ENCODE assay signal across 9 cellular contexts in the genomic region with DNA sequence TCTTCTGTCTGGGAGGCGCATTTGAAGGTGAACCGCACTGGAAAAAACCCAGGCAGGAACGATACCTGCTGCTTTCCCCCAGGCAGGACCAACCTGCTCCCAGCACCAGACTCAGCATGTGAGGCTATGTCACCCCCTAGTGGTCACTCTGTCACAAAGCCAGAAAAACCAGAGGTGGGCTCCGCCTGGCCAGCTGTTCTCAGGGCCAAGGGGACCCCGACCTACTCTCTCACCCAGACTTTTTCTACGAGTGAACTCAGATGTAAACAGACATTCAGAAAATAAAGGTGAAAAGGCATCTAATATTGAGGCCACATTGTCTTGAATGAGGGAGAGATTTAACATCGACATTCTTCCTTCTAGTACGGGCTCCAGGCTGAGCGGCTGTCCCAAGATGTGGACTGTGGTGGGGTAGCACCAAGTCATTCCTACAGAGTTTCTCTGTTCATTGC.
DNase-seq lines count a peak whose midpoint lies in the region; ATAC-seq and TF ChIP-seq lines count a peak whose summit lies in the region.
"Had no signal": no experiment of that assay in that cellular context is flagged by ENCODE, and none has a peak within 500 bp of the region (broad histone marks: within the 10 kb centered on the region; RNA-seq: fewer than 3 reads in every experiment).

No MANE protein-coding gene starts in this region.

- no peak overlapping the region for H3K27ac Mint-ChIP-seq in activated CD4-positive, alpha-beta T cell treated with anti-CD3 and anti-CD28 coated beads for 36 hours
- H3K27ac Mint-ChIP-seq: IgD-negative memory B cell had no signal

- H3K27ac ChIP-seq in GM23248: no peak overlapping the region
- no peak overlapping the region for H3K27ac ChIP-seq in coronary artery
- H3K27ac ChIP-seq in liver (ENCODE audit: low read depth in 1 of 2, low read length in 2 of 2): no peak overlapping the region

- H3K36me3 ChIP-seq in GM23248 (ENCODE audit: low read depth) (no peaks in the 10 kb centered on the region), liver (ENCODE audit: control insufficient read depth in 4 of 4, insufficient read depth in 3 of 4, low read depth in 1 of 4, low read length in 3 of 4) (no peaks in the 10 kb centered on the region)

- no peaks in the 10 kb centered on the region for H3K9me2 ChIP-seq in GM23248 (ENCODE audit: insufficient read depth)

- POLR2A ChIA-PET in activated CD4-positive, alpha-beta T cell treated with anti-CD3 and anti-CD28 coated beads for 36 hours (lab: Charles Lee): interaction anchor here (0.5 kb wide), 1 partner anchor 383 kb away, joined by 3 read pairs; no protein-coding TSS in a partner anchor

- H2AFZ ChIP-seq in GM23248: no peak overlapping the region

- H4K20me1 ChIP-seq in GM23248 (ENCODE audit: insufficient read depth): no peaks in the 10 kb centered on the region

- H3K79me2 ChIP-seq in GM23248 (ENCODE audit: insufficient read depth): no peaks in the 10 kb centered on the region

- no peaks in the 10 kb centered on the region for H3K27me3 Mint-ChIP-seq in activated CD4-positive, alpha-beta T cell treated with anti-CD3 and anti-CD28 coated beads for 36 hours
- H3K27me3 Mint-ChIP-seq: IgD-negative memory B cell had no signal

- TF ChIP-seq CTCF in coronary artery (IDR thresholded peaks at IDR 0.05) (peak; percentile 91), liver (IDR thresholded peaks at IDR 0.05; ENCODE audit: low read depth, low read length, missing input control) (peak; percentile 64)

- H3K4me3 Mint-ChIP-seq in activated CD4-positive, alpha-beta T cell treated with anti-CD3 and anti-CD28 coated beads for 36 hours: no peak overlapping the region

- no peak overlapping the region for H3K4me3 ChIP-seq in GM23248
- H3K4me3 ChIP-seq in coronary artery: no peak overlapping the region
- no peak overlapping the region for H3K4me3 ChIP-seq in liver (ENCODE audit: low read depth in 1 of 3, low read length in 3 of 3)

- peaks cover 3% of the 10 kb centered on the region for H3K27me3 ChIP-seq in GM23248 (replicated peaks; ENCODE audit: insufficient read depth)
- no peaks in the 10 kb centered on the region for H3K27me3 ChIP-seq in liver (ENCODE audit: control insufficient read depth in 4 of 4, insufficient read depth in 4 of 4, low read length in 3 of 4)

- H3F3A ChIP-seq in GM23248 (ENCODE audit: insufficient read depth): no peaks in the 10 kb centered on the region; the same call in 1 of the 2 replicates

- DNase-seq in COLO829 (ENCODE audit: low spot score): peak; percentile 25
- peak; percentile 75 for DNase-seq in GM23248
- peak; percentile 50 for DNase-seq in NCI-H2107 (lab: John Stamatoyannopoulos, UW)
- DNase-seq in activated CD4-positive, alpha-beta T cell treated with anti-CD3 and anti-CD28 coated beads for 36 hours: peak; percentile 75
- no peak for DNase-seq in coronary artery (ENCODE audit: low spot score)
- peak; percentile 12 to 28 for DNase-seq in stimulated activated CD8-positive, alpha-beta memory T cell treated with anti-CD3 and anti-CD28 coated beads, Interleukin-4, amount 100 ng/mL, for 4 hours (ENCODE audit: low read depth in 2 of 2, low spot score in 1 of 2)

- H3K4me1 ChIP-seq in GM23248 (ENCODE audit: insufficient read depth) (peaks cover 20% of the 10 kb centered on the region), liver (ENCODE audit: control insufficient read depth in 4 of 4, insufficient read depth in 4 of 4, low read length in 3 of 4) (peaks cover 0 to 14% (median 5%) of the 10 kb centered on the region in 4 donors)

- no peak overlapping the region for H3K4me2 ChIP-seq in GM23248 (ENCODE audit: unreplicated experiment)

- H3K9me3 Mint-ChIP-seq in activated CD4-positive, alpha-beta T cell treated with anti-CD3 and anti-CD28 coated beads for 36 hours (ENCODE audit: low read depth): no peaks in the 10 kb centered on the region
- H3K9me3 Mint-ChIP-seq: IgD-negative memory B cell had no signal

- H3K4me1 Mint-ChIP-seq in activated CD4-positive, alpha-beta T cell treated with anti-CD3 and anti-CD28 coated beads for 36 hours: peaks cover 25% of the 10 kb centered on the region

- intact Hi-C loops in activated CD4-positive, alpha-beta T cell treated with anti-CD3 and anti-CD28 coated beads for 36 hours (cut with DNase I, micrococcal nuclease): loop anchor here (1.0 to 10.0 kb wide), 8 partner anchors 133 to 444 kb away; a partner anchor contains a TSS

- in situ Hi-C loops in GM23248 (cut with MboI): loop anchor here (10.0 to 25.0 kb wide), 2 partner anchors 305 to 397 kb away; no protein-coding TSS in a partner anchor

- CTCF ChIA-PET in activated CD4-positive, alpha-beta T cell treated with anti-CD3 and anti-CD28 coated beads for 36 hours (lab: Charles Lee): interaction anchor here (0.6 to 4.1 kb wide), 36 partner anchors 9 to 393 kb away, joined by 3 to 30 read pairs (median 4); no protein-coding TSS in a partner anchor

- no peaks in the 10 kb centered on the region for H3K36me3 Mint-ChIP-seq in activated CD4-positive, alpha-beta T cell treated with anti-CD3 and anti-CD28 coated beads for 36 hours (ENCODE audit: low read depth)

- H3K9me3 ChIP-seq in GM23248 (ENCODE audit: low read depth) (no peaks in the 10 kb centered on the region), liver (ENCODE audit: control insufficient read depth in 4 of 4, low read length in 3 of 4) (no peaks in the 10 kb centered on the region)

- H3K9ac ChIP-seq in GM23248: no peak overlapping the region
- no peak overlapping the region for H3K9ac ChIP-seq in liver (ENCODE audit: low read depth in 1 of 2, low read length in 2 of 2)

- peak; percentile 40 for ATAC-seq in activated CD4-positive, alpha-beta T cell treated with anti-CD3 and anti-CD28 coated beads for 36 hours
- ATAC-seq in GM19397 (IDR thresholded peaks at IDR 0.05; ENCODE audit: unreplicated experiment): no peak

- TF ChIP-seq RAD21 in liver (IDR thresholded peaks at IDR 0.05): peak; percentile 90 to 91

- 23 to 28% methylated on average over 9 of the region's 9 CpGs for WGBS in GM23248 (ENCODE audit: low coverage in 1 of 2, low lambda C conversion rate in 2 of 2, missing lambda C conversion rate in 2 of 2), 2 experiments
- 66% methylated on average over 9 of the region's 9 CpGs for WGBS in liver

TF ChIP-seq in liver, 16 proteins besides CTCF, POLR2A, EP300 and RAD21:
- TF ChIP-seq RXRA (IDR thresholded peaks at IDR 0.05) (no peak), TAF1 (conservative IDR thresholded peaks at IDR 0.05) (no peak), YY1 (IDR thresholded peaks at IDR 0.05) (no peak), NR2F2 (IDR thresholded peaks at IDR 0.05) (no peak), EGR1 (IDR thresholded peaks at IDR 0.05; ENCODE audit: low read depth in 2 of 2) (no peak), GABPA (IDR thresholded peaks at IDR 0.05 in 1 of 2, conservative IDR thresholded peaks at IDR 0.05 in 1 of 2) (no peak), HNF4A (conservative IDR thresholded peaks at IDR 0.05) (no peak), SP1 (IDR thresholded peaks at IDR 0.05) (no peak)
- TF ChIP-seq, protein P1, sequence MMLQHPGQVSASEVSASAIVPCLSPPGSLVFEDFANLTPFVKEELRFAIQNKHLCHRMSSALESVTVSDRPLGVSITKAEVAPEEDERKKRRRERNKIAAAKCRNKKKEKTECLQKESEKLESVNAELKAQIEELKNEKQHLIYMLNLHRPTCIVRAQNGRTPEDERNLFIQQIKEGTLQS (IDR thresholded peaks at IDR 0.05): no peak
